In genomic region chr11:63023851-63024648, GRCh38 we compare ENCODE assay signal across 8 cellular contexts. TPM values are rescaled to one million over a fixed set of nuclear protein-coding genes. Genes with fewer than 3 reads are reported as not detected.
DNase-seq lines count a peak whose midpoint lies in the region; ATAC-seq, FAIRE-seq and TF ChIP-seq lines count a peak whose summit lies in the region.

No MANE protein-coding gene starts in this region.

- TF ChIP-seq CTCF in CD4-positive, alpha-beta T cell (IDR thresholded peaks at IDR 0.05) = peak; percentile 100
- TF ChIP-seq CTCF in chondrocyte (IDR thresholded peaks at IDR 0.05) = peak; percentile 99

- H3K4me3 Mint-ChIP-seq in CD4-positive, alpha-beta T cell = no peak overlapping the region
- H3K4me3 Mint-ChIP-seq in chondrocyte (ENCODE audit: unreplicated experiment) = no peak overlapping the region

- H3K27ac Mint-ChIP-seq in CD4-positive, alpha-beta T cell = no peak overlapping the region
- H3K27ac Mint-ChIP-seq in chondrocyte (ENCODE audit: unreplicated experiment) = no peak overlapping the region

- TF ChIP-seq POLR2A in H54 (IDR thresholded peaks at IDR 0.05; ENCODE audit: low read depth, low read length) = no peak

- no peaks in the 10 kb centered on the region for H3K36me3 Mint-ChIP-seq in CD4-positive, alpha-beta T cell (ENCODE audit: low read depth)
- peaks cover 2% of the 10 kb centered on the region for H3K36me3 Mint-ChIP-seq in chondrocyte (ENCODE audit: low read depth)

- peaks cover 47% of the 10 kb centered on the region for H3K27me3 Mint-ChIP-seq in CD4-positive, alpha-beta T cell
- peaks cover 19% of the 10 kb centered on the region for H3K27me3 Mint-ChIP-seq in chondrocyte (ENCODE audit: low read depth)

- H3K9me3 ChIP-seq in CD4-positive, alpha-beta T cell (ENCODE audit: control insufficient read depth, low read length) = no peaks in the 10 kb centered on the region

- H3K27ac ChIP-seq in CD4-positive, alpha-beta T cell (ENCODE audit: low read depth, low read length) = no peak overlapping the region

- no peaks in the 10 kb centered on the region for H3K4me1 Mint-ChIP-seq in CD4-positive, alpha-beta T cell (ENCODE audit: low read depth)
- peaks cover 11% of the 10 kb centered on the region for H3K4me1 Mint-ChIP-seq in chondrocyte (ENCODE audit: low read depth)

- POLR2A ChIA-PET in CD4-positive, alpha-beta T cell (lab: Charles Lee) = interaction anchor here (0.8 to 1.4 kb wide), 2 partner anchors 14 to 118 kb away, joined by 3 to 5 read pairs; no protein-coding TSS in a partner anchor

- intact Hi-C loops in CD4-positive, alpha-beta T cell (cut with DNase I, micrococcal nuclease) = loop anchor here (1.0 kb wide), 1 partner anchor 118 kb away; no protein-coding TSS in a partner anchor

- no peaks in the 10 kb centered on the region for H3K9me3 Mint-ChIP-seq in CD4-positive, alpha-beta T cell
- H3K9me3 Mint-ChIP-seq in chondrocyte (ENCODE audit: low read depth) = peaks cover 2% of the 10 kb centered on the region

- peak; percentile 71 to 89 (median 82) for DNase-seq in CD4-positive, alpha-beta T cell
- DNase-seq in H54 (ENCODE audit: insufficient read length, low spot score) = peak; percentile 70
- DNase-seq in NCI-H446 treated with DMSO at 0.1 percent for 48 hours (lab: John Stamatoyannopoulos, UW) = peak; percentile 25
- peak; percentile 85 to 86 for DNase-seq in activated CD4-positive, alpha-beta T cell treated with anti-CD3 and anti-CD28 coated beads for 24 hours (ENCODE audit: low read depth in 2 of 2)
- no peak for DNase-seq in chondrocyte (ENCODE audit: low spot score)
- peak; percentile 94 for DNase-seq in left kidney (ENCODE audit: low read depth, low spot score)
- DNase-seq in stimulated activated CD4-positive, alpha-beta T cell treated with anti-CD3 and anti-CD28 coated beads, Interleukin-4, amount 100 ng/mL, for 1 hour = peak; percentile 90

- no peaks in the 10 kb centered on the region for H3K27me3 ChIP-seq in CD4-positive, alpha-beta T cell (ENCODE audit: control insufficient read depth, insufficient read depth, low read length)

- ATAC-seq in CD4-positive, alpha-beta T cell (ENCODE audit: poor library complexity) = peak; percentile 95
- ATAC-seq in GM18858 (IDR thresholded peaks at IDR 0.05; ENCODE audit: unreplicated experiment) = no peak

- CTCF ChIA-PET in CD4-positive, alpha-beta T cell (lab: Charles Lee) = interaction anchor here (0.6 to 3.4 kb wide), 4 partner anchors 83 to 120 kb away, joined by 3 to 66 read pairs (median 3); no protein-coding TSS in a partner anchor

- peak; percentile 38 for FAIRE-seq in H54 (lab: Jason Lieb, UNC)

RNA-seq across cellular contexts. Expression of gene SLC22A8, which starts 8.4 kb away (rescaled TPM):
- total RNA-seq in CD4-positive, alpha-beta T cell = not detected
- total RNA-seq in chondrocyte = not detected in 3 replicates

RNA-seq across cellular contexts. Expression of gene SLC22A6, which starts 39.3 kb away (rescaled TPM):
- total RNA-seq in CD4-positive, alpha-beta T cell = not detected
- not detected in 3 replicates for total RNA-seq in chondrocyte
